In genomic region chr11:131889760-131890620, GRCh38 we compare ENCODE assay signal across 1 cellular context.
TF ChIP-seq lines count a peak whose summit lies in the region.

No MANE protein-coding gene starts in this region.

TF ChIP-seq in SK-N-SH, 30 proteins besides CTCF, POLR2A, EP300 and RAD21 (continued from another document):
- no peak for TF ChIP-seq YY1 (IDR thresholded peaks at IDR 0.05; ENCODE audit: low read depth)
- TF ChIP-seq POLR2AphosphoS5 (IDR thresholded peaks at IDR 0.05; ENCODE audit: low read depth, low read length): no peak
TF ChIP-seq in SK-N-SH: peak in this region for 0.
